ENCODE assay signal across 3 cellular contexts in genomic region chr2:241566021-241566420, GRCh38. TPM values are rescaled to one million over a fixed set of nuclear protein-coding genes. Genes with fewer than 3 reads are reported as not detected.
"Had no signal": no experiment of that assay in that cellular context is flagged by ENCODE, and none has a peak within 500 bp of the region (broad histone marks: within the 10 kb centered on the region; RNA-seq: fewer than 3 reads in every experiment).

No MANE protein-coding gene starts in this region.

RNA-seq across cellular contexts. Expression of gene BOK, which starts 7.5 kb away (rescaled TPM):
- total RNA-seq: activated B cell treated with CpG ODN at 0.5 μM for 24 hours; activated naive CD4-positive, alpha-beta T cell treated with anti-CD3 and anti-CD28 coated beads for 36 hours; activated T-helper 1 cell treated with anti-CD3 and anti-CD28 coated beads, Interleukin-12 subunit alpha, Interleukin-12 subunit beta, Interleukin-2, Interleukin-4 antibody, amounts not matched to agents 30 ng/mL and 10 ng/mL and 1 ng/mL, durations not matched to agents 14 hours and 24 hours and 36 hours had no signal
